19 cellular contexts compared by ENCODE assay signal in genomic region chr2:1803217-1804115, GRCh38. TPM values are rescaled to one million over a fixed set of nuclear protein-coding genes. Genes with fewer than 3 reads are reported as not detected.
A peak's percentile ranks its signal among the peaks of the same experiment; 100 is the strongest.
DNase-seq lines count a peak whose midpoint lies in the region; ATAC-seq and TF ChIP-seq lines count a peak whose summit lies in the region.
"Had no signal": no experiment of that assay in that cellular context is flagged by ENCODE, and none has a peak within 500 bp of the region (broad histone marks: within the 10 kb centered on the region; RNA-seq: fewer than 3 reads in every experiment).

No MANE protein-coding gene starts in this region.

- H2AFZ ChIP-seq in neuronal stem cell (ENCODE audit: low read length): no peak overlapping the region

- no peak overlapping the region for H4K8ac ChIP-seq in neuronal stem cell (ENCODE audit: low read depth, low read length)

- H3K4me3 ChIP-seq in esophagus muscularis mucosa (no peak overlapping the region), neuronal stem cell (ENCODE audit: low read length in 2 of 2) (no peak overlapping the region), spleen (no peak overlapping the region), coronary artery (no peak overlapping the region)
- H3K4me3 ChIP-seq: A549, SJCRH30 had no signal

- peak overlapping the region; percentile 15 for H2BK15ac ChIP-seq in neuronal stem cell (ENCODE audit: low read length)

- H3K9me3 ChIP-seq in esophagus muscularis mucosa: no peaks in the 10 kb centered on the region
- H3K9me3 ChIP-seq in neuronal stem cell (replicated peaks in 1 of 2; ENCODE audit: control insufficient read depth in 2 of 2, insufficient read depth in 1 of 2, low read depth in 1 of 2, low read length in 2 of 2): no peaks in the 10 kb centered on the region
- peaks cover 0 to 7% (median 0%) of the 10 kb centered on the region in 8 donors for H3K9me3 ChIP-seq in spleen
- H3K9me3 ChIP-seq: A549, SJCRH30 had no signal

- no peak overlapping the region for H3K23ac ChIP-seq in neuronal stem cell (ENCODE audit: low read depth, low read length, poor library complexity)

- no peak overlapping the region for H3K27ac Mint-ChIP-seq in activated naive CD4-positive, alpha-beta T cell treated with anti-CD3 and anti-CD28 coated beads, Interleukin-2, amount 50 U/mL, for 72 hours

- no peak overlapping the region for H2BK5ac ChIP-seq in neuronal stem cell (ENCODE audit: low read length)

- no peak overlapping the region for H4K91ac ChIP-seq in neuronal stem cell (ENCODE audit: low read depth, low read length, poor library complexity)

- H3K4me1 ChIP-seq in esophagus muscularis mucosa: peaks cover 10 to 41% (median 26%) of the 10 kb centered on the region in 4 donors
- peaks cover 0 to 10% of the 10 kb centered on the region in 2 donors for H3K4me1 ChIP-seq in neuronal stem cell (ENCODE audit: control insufficient read depth in 2 of 2, insufficient read depth in 1 of 2, low read depth in 1 of 2, low read length in 2 of 2)
- no peaks in the 10 kb centered on the region for H3K4me1 ChIP-seq in spleen
- H3K4me1 ChIP-seq: A549 had no signal

- H3K4ac ChIP-seq in neuronal stem cell (ENCODE audit: low read length): no peak overlapping the region

- no peak overlapping the region for H2BK120ac ChIP-seq in neuronal stem cell (ENCODE audit: low read depth, low read length)

- TF ChIP-seq POLR2A in esophagus muscularis mucosa (IDR thresholded peaks at IDR 0.05; ENCODE audit: low read depth): no peak
- TF ChIP-seq POLR2A in spleen (IDR thresholded peaks at IDR 0.05): no peak

- no peak overlapping the region for H3K14ac ChIP-seq in neuronal stem cell (ENCODE audit: low read length)

- peak overlapping the region; percentile 74 for H3K18ac ChIP-seq in neuronal stem cell (ENCODE audit: low read length)

- H3K27me3 ChIP-seq in esophagus muscularis mucosa (no peaks in the 10 kb centered on the region), neuronal stem cell (ENCODE audit: control insufficient read depth in 3 of 3, insufficient read depth in 3 of 3, low read depth in 1 of 3, low read length in 3 of 3) (no peaks in the 10 kb centered on the region), spleen (replicated peaks in 1 of 7) (no peaks in the 10 kb centered on the region)
- H3K27me3 ChIP-seq: SJCRH30 had no signal

- H3K4me2 ChIP-seq in neuronal stem cell (ENCODE audit: insufficient read depth, low read length, poor library complexity, severe bottlenecking): no peak overlapping the region
- H3K4me2 ChIP-seq: A549 had no signal

- TF ChIP-seq CTCF in esophagus muscularis mucosa (IDR thresholded peaks at IDR 0.05): no peak
- TF ChIP-seq CTCF in spleen (IDR thresholded peaks at IDR 0.05 in 8 of 11, conservative IDR thresholded peaks at IDR 0.05 in 3 of 11): no peak
- TF ChIP-seq CTCF in coronary artery (IDR thresholded peaks at IDR 0.05): no peak

- no peaks in the 10 kb centered on the region for H3K9me3 Mint-ChIP-seq in activated naive CD4-positive, alpha-beta T cell treated with anti-CD3 and anti-CD28 coated beads, Interleukin-2, amount 50 U/mL, for 72 hours

- intact Hi-C loops in esophagus muscularis mucosa (cut with DNase I): no loop called here
- intact Hi-C loops in spleen (cut with DNase I; ENCODE audit: low total_unique reads): no loop called here

- H3K36me3 Mint-ChIP-seq in activated naive CD4-positive, alpha-beta T cell treated with anti-CD3 and anti-CD28 coated beads, Interleukin-2, amount 50 U/mL, for 72 hours: no peaks in the 10 kb centered on the region

- H3K79me1 ChIP-seq in neuronal stem cell (ENCODE audit: low read depth, low read length): no peaks in the 10 kb centered on the region

- H3K27ac ChIP-seq in esophagus muscularis mucosa (replicated peaks in 1 of 4): peak overlapping the region; percentile 61 to 80 (median 72)
- H3K27ac ChIP-seq in neuronal stem cell (replicated peaks; ENCODE audit: low read length): no peak overlapping the region
- H3K27ac ChIP-seq in spleen: peak overlapping the region in 1 of 8 donors; percentile 33
- peak overlapping the region in 1 of 2 donors; percentile 62 for H3K27ac ChIP-seq in coronary artery
- H3K27ac ChIP-seq: A549, SJCRH30 had no signal

- no peak overlapping the region for H2BK12ac ChIP-seq in neuronal stem cell (ENCODE audit: low read length)

- H3K9ac ChIP-seq in neuronal stem cell (ENCODE audit: low read depth, low read length, poor library complexity): peak overlapping the region; percentile 10

- 55% methylated on average over 9 of the region's 17 CpGs for WGBS in esophagus muscularis mucosa
- no CpG with 5 or more reads among the region's 17 CpGs for WGBS in neuronal stem cell (ENCODE audit: extremely low coverage in 2 of 2, insufficient read length in 2 of 2, insufficient replicate concordance in 1 of 2), 2 donors
- whole genome bisulfite sequencing in spleen, 5 donors: 65 to 88% (median 79%) methylated on average over 15 to 17 of the region's 17 CpGs

- H3K36me3 ChIP-seq in esophagus muscularis mucosa (no peaks in the 10 kb centered on the region), neuronal stem cell (replicated peaks in 1 of 2; ENCODE audit: control insufficient read depth in 2 of 2, insufficient read depth in 2 of 2, low read length in 2 of 2) (no peaks in the 10 kb centered on the region), spleen (no peaks in the 10 kb centered on the region)
- H3K36me3 ChIP-seq: SJCRH30 had no signal

- no peak for ATAC-seq in activated naive CD4-positive, alpha-beta T cell treated with anti-CD3 and anti-CD28 coated beads, Interleukin-2, amount 50 U/mL, for 72 hours
- ATAC-seq: A549 had no signal

- DNase-seq in EH (ENCODE audit: low read depth): peak; percentile 17
- no peak for DNase-seq in esophagus muscularis mucosa (ENCODE audit: extremely low spot score)
- no peak for DNase-seq in neuronal stem cell (ENCODE audit: low spot score)
- DNase-seq in spleen: peak; percentile 43
- DNase-seq in activated naive CD4-positive, alpha-beta T cell treated with anti-CD3 and anti-CD28 coated beads, Interleukin-2, amount 50 U/mL, for 72 hours (ENCODE audit: low spot score in 2 of 2): no peak
- DNase-seq in medulla oblongata (ENCODE audit: extremely low spot score): no peak
- no peak for DNase-seq in NCI-H82 (lab: John Stamatoyannopoulos, UW)
- DNase-seq in coronary artery (ENCODE audit: low spot score): no peak
- DNase-seq: EL, H7, Kasumi-1, MM.1S, NCI-H1105, NCI-H1694 treated with DMSO at 0.1 percent for 48 hours, NCI-H446, NCI-H69, RPMI8226, SJCRH30 had no signal

- H2AK5ac ChIP-seq in neuronal stem cell (ENCODE audit: low read depth, low read length): peak overlapping the region; percentile 50

- TF ChIP-seq EP300 in esophagus muscularis mucosa (IDR thresholded peaks at IDR 0.05): no peak

RNA-seq across cellular contexts. Expression of gene PXDN, which starts 59.2 kb away (rescaled TPM):
- 10 to 100 TPM; 19.9 to 81.6 (median 50.1) TPM for total RNA-seq in esophagus muscularis mucosa
- polyA plus RNA-seq in neuronal stem cell (2013, experiment 1 of 2): 105 TPM
- 108 TPM for polyA plus RNA-seq in neuronal stem cell (2013, experiment 2 of 2)
- 10 to 100 TPM; 25.1 to 49.3 (median 38.7) TPM for total RNA-seq in spleen
- polyA plus RNA-seq in spleen: 1 to 10 TPM; 1.9 to 3.6 (median 1.9) TPM
- under 1 TPM; 0.14 to 0.32 TPM for total RNA-seq in activated naive CD4-positive, alpha-beta T cell treated with anti-CD3 and anti-CD28 coated beads, Interleukin-2, amount 50 U/mL, for 72 hours

Comparison
In these comparisons a context has a peak if more than half of its experiments do, and no peak if none do; other contexts are left out.
1. DNase-seq: peak in EH (single experiment) and spleen (single experiment); none in esophagus muscularis mucosa (single experiment), neuronal stem cell (single experiment), activated naive CD4-positive, alpha-beta T cell treated with anti-CD3 and anti-CD28 coated beads, Interleukin-2, amount 50 U/mL, for 72 hours (0 of 2), medulla oblongata (single experiment), NCI-H82 (single experiment) and coronary artery (single experiment).
2. RNA of gene PXDN, which starts 59.2 kb away (total RNA-seq): 19.9 to 81.6 TPM in esophagus muscularis mucosa and 25.1 to 49.3 TPM in spleen; 0.14 to 0.32 TPM in activated naive CD4-positive, alpha-beta T cell treated with anti-CD3 and anti-CD28 coated beads, Interleukin-2, amount 50 U/mL, for 72 hours; every median in the first group is over 10 times any median in the second.